ENCODE assay signal across 8 cellular contexts in the genomic region with DNA sequence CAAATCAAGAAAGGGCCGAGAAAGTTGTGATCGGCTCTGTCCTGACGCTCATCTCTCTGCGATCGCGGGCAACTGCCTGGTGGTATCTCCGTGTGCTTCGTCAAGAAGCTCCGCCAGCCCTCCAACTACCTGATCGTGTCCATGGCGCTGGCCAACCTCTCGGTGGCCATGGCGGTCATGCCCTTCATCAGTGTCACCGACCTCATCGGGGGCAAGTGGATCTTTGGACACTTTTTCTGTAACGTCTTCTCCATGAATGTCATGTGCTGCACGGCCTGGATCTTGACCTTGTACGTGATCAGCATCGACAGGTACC. TPM values are rescaled to one million over a fixed set of nuclear protein-coding genes. Genes with fewer than 3 reads are reported as not detected.
DNase-seq lines count a peak whose midpoint lies in the region; ATAC-seq and TF ChIP-seq lines count a peak whose summit lies in the region.

No MANE protein-coding gene starts in this region.

- peaks cover 61% of the 10 kb centered on the region for H3K27me3 Mint-ChIP-seq in Calu3 (ENCODE audit: unreplicated experiment)

- peaks cover 48% of the 10 kb centered on the region for H3K4me1 ChIP-seq in left ventricle myocardium inferior

- intact Hi-C loops in Calu3 (cut with micrococcal nuclease; ENCODE audit: unreplicated experiment), result loop anchor here (5.0 kb wide), 1 partner anchor 96 kb away; no protein-coding TSS in a partner anchor
- intact Hi-C loops in left ventricle myocardium inferior (cut with micrococcal nuclease), result loop anchor here (5.0 kb wide), 1 partner anchor 211 kb away; no protein-coding TSS in a partner anchor

- CTCF ChIA-PET in Calu3 (lab: Charles Lee), result no interaction called here

- ATAC-seq in GM21360 (IDR thresholded peaks at IDR 0.05; ENCODE audit: unreplicated experiment), result no peak

- H3K27ac ChIP-seq in left ventricle myocardium inferior (replicated peaks), result peak overlapping the region; percentile 92

- H3K9me3 Mint-ChIP-seq in Calu3 (ENCODE audit: low read depth, unreplicated experiment), result no peaks in the 10 kb centered on the region

- H3K27ac Mint-ChIP-seq in Calu3 (ENCODE audit: unreplicated experiment), result no peak overlapping the region

- H3K4me1 Mint-ChIP-seq in Calu3 (ENCODE audit: low read depth, unreplicated experiment), result peaks cover 37% of the 10 kb centered on the region

- H3K4me3 ChIP-seq in WI38 (ENCODE audit: low read depth, low read length), result peak overlapping the region; percentile 74
- peak overlapping the region; percentile 86 for H3K4me3 ChIP-seq in left ventricle myocardium inferior

- H3K36me3 Mint-ChIP-seq in Calu3 (ENCODE audit: insufficient read depth, unreplicated experiment), result peaks cover 23% of the 10 kb centered on the region

- H3K36me3 ChIP-seq in left ventricle myocardium inferior, result no peaks in the 10 kb centered on the region

- H3K9me3 ChIP-seq in left ventricle myocardium inferior (replicated peaks), result no peaks in the 10 kb centered on the region

- no peaks in the 10 kb centered on the region for H3K27me3 ChIP-seq in left ventricle myocardium inferior (ENCODE audit: low read depth)

- no TSS peak for BruUV-seq in Calu3 (replicated peaks; lab: Mats Ljungman, UMichigan)

- TF ChIP-seq CTCF in Calu3 (IDR thresholded peaks at IDR 0.05; ENCODE audit: unreplicated experiment) (no peak), WI38 (IDR thresholded peaks at IDR 0.05; ENCODE audit: low read depth, low read length) (no peak), left ventricle myocardium inferior (IDR thresholded peaks at IDR 0.05; ENCODE audit: borderline replicate concordance) (no peak)

- H3K4me3 Mint-ChIP-seq in Calu3 (ENCODE audit: low read depth, unreplicated experiment), result peak overlapping the region; percentile 93

- DNase-seq in Calu3 (no peak), left ventricle myocardium inferior (no peak), retina (peak; percentile 75), DMS153 (lab: John Stamatoyannopoulos, UW) (no peak), hepatic stellate cell (ENCODE audit: low spot score) (no peak)
- DNase-seq in stimulated activated CD4-positive, alpha-beta T cell treated with anti-CD3 and anti-CD28 coated beads, Interleukin-4, amount 100 ng/mL, for 4 hours, result no peak

RNA-seq across cellular contexts. Expression of gene HEBP1, which starts 1.6 kb away (rescaled TPM):
- total RNA-seq in Calu3 (2022), result 10.6 and 10.9 TPM in 2 replicates
- 65.4 TPM for total RNA-seq in left ventricle myocardium inferior

RNA-seq across cellular contexts. Expression of gene FAM234B, which starts 42.5 kb away (rescaled TPM):
- total RNA-seq in Calu3 (2022), result 2.7 and 3.6 TPM in 2 replicates
- 1.8 TPM for total RNA-seq in left ventricle myocardium inferior

RNA-seq across cellular contexts. Expression of gene GPRC5D, which starts 49.7 kb away (rescaled TPM):
- not detected in 2 replicates for total RNA-seq in Calu3 (2022)
- not detected for total RNA-seq in left ventricle myocardium inferior
